Comparison of ENCODE assay signal across 1 cellular context in the genomic region with DNA sequence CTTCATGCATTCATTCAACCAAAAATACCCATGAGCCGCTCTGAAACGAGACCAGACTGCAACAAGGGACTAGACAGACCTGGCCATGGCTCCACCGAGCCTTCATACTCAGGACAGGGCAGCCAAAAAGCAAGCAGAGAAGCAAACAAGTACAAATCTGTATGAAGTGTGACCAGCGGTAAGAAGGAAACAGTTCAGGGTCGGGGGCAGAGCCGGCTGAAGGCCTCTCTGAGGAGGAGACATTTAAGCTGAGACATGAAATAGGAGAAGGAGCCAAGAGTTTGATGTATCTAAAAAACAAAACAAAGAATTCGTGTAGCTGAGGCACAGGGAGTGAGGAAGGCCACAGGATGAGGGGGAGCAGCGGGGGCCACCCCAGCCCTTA.
TF ChIP-seq lines count a peak whose summit lies in the region.

No MANE protein-coding gene starts in this region.

TF ChIP-seq in IMR-90, 13 proteins besides CTCF, POLR2A, EP300 and RAD21 (continued from another document):
- TF ChIP-seq BHLHE40 (IDR thresholded peaks at IDR 0.05; ENCODE audit: low read depth, low read length) (no peak), FOS (IDR thresholded peaks at IDR 0.05; ENCODE audit: low read depth, low read length) (no peak)
